Comparison of ENCODE assay signal across 23 cellular contexts in genomic region chr1:230985711-230986110, GRCh38.
"Had no signal": no experiment of that assay in that cellular context is flagged by ENCODE, and none has a peak within 500 bp of the region (broad histone marks: within the 10 kb centered on the region; RNA-seq: fewer than 3 reads in every experiment).

No MANE protein-coding gene starts in this region.

- H3K4me3 ChIP-seq: esophagus squamous epithelium, right lobe of liver, skin epidermis, tibial nerve, vagina had no signal

- H3K9ac ChIP-seq: parathyroid adenoma had no signal

- H3K27me3 ChIP-seq: esophagus squamous epithelium, right lobe of liver, tibial nerve, vagina had no signal

- H3K36me3 Mint-ChIP-seq: naive B cell had no signal

- H3K4me3 Mint-ChIP-seq: activated CD8-positive, alpha-beta T cell treated with anti-CD3 and anti-CD28 coated beads, Interleukin-2, amount 10 ng/mL, durations not matched to agents 7 days and 5 days; activated T-helper 1 cell treated with anti-CD3 and anti-CD28 coated beads, Interleukin-12 subunit alpha, Interleukin-12 subunit beta, Interleukin-2, Interleukin-4 antibody, amounts not matched to agents 30 ng/mL and 10 ng/mL and 1 ng/mL, durations not matched to agents 14 hours and 24 hours and 36 hours; immature natural killer cell; memory B cell; naive B cell; stimulated activated effector memory CD8-positive, alpha-beta T cell treated with anti-CD3 and anti-CD28 coated beads, Interleukin-12 subunit alpha, Interleukin-12 subunit beta, amount 100 ng/mL, for 72 hours; stimulated activated naive CD8-positive, alpha-beta T cell treated with anti-CD3 and anti-CD28 coated beads, Interleukin-15, amount 100 ng/mL, for 72 hours had no signal

- DNase-seq: activated CD4-positive, alpha-beta T cell treated with anti-CD3 and anti-CD28 coated beads for 1 hour; activated CD4-positive, alpha-beta T cell treated with anti-CD3 and anti-CD28 coated beads, Interleukin-2, amount 50 U/mL, for 1 hour; activated CD8-positive, alpha-beta T cell treated with anti-CD3 and anti-CD28 coated beads, Interleukin-2, amount 10 ng/mL, durations not matched to agents 7 days and 5 days; activated gamma-delta T cell; central memory CD4-positive, alpha-beta T cell; effector memory CD4-positive, alpha-beta T cell; esophagus squamous epithelium; immature natural killer cell; naive B cell; nucleus accumbens; right lobe of liver; stimulated activated CD4-positive, alpha-beta T cell treated with anti-CD3 and anti-CD28 coated beads, Interleukin-2, amount 100 ng/mL, for 24 hours; stimulated activated naive CD8-positive, alpha-beta T cell treated with anti-CD3 and anti-CD28 coated beads, Interleukin-15, amount 100 ng/mL, for 72 hours; T-helper 1 cell; T-helper 9 cell had no signal

- H3K27ac ChIP-seq: esophagus squamous epithelium, parathyroid adenoma, right lobe of liver, skin epidermis, tibial nerve, vagina had no signal

- H3K4me1 Mint-ChIP-seq: immature natural killer cell; stimulated activated effector memory CD8-positive, alpha-beta T cell treated with anti-CD3 and anti-CD28 coated beads, Interleukin-12 subunit alpha, Interleukin-12 subunit beta, amount 100 ng/mL, for 72 hours had no signal

- H3K27ac Mint-ChIP-seq: activated CD8-positive, alpha-beta T cell treated with anti-CD3 and anti-CD28 coated beads, Interleukin-2, amount 10 ng/mL, durations not matched to agents 7 days and 5 days; activated T-helper 1 cell treated with anti-CD3 and anti-CD28 coated beads, Interleukin-12 subunit alpha, Interleukin-12 subunit beta, Interleukin-2, Interleukin-4 antibody, amounts not matched to agents 30 ng/mL and 10 ng/mL and 1 ng/mL, durations not matched to agents 14 hours and 24 hours and 36 hours; immature natural killer cell; memory B cell; stimulated activated effector memory CD8-positive, alpha-beta T cell treated with anti-CD3 and anti-CD28 coated beads, Interleukin-12 subunit alpha, Interleukin-12 subunit beta, amount 100 ng/mL, for 72 hours; stimulated activated naive CD8-positive, alpha-beta T cell treated with anti-CD3 and anti-CD28 coated beads, Interleukin-15, amount 100 ng/mL, for 72 hours had no signal

- H3K27me3 Mint-ChIP-seq: memory B cell; naive B cell; stimulated activated naive CD8-positive, alpha-beta T cell treated with anti-CD3 and anti-CD28 coated beads, Interleukin-15, amount 100 ng/mL, for 72 hours had no signal

- H3K9me3 ChIP-seq: esophagus squamous epithelium, right lobe of liver, tibial nerve, vagina had no signal

- H3K4me1 ChIP-seq: esophagus squamous epithelium, parathyroid adenoma, right lobe of liver, vagina had no signal

- H3K9me3 Mint-ChIP-seq: activated naive CD4-positive, alpha-beta T cell treated with anti-CD3 and anti-CD28 coated beads, Interleukin-2, amount 50 U/mL, for 72 hours; activated T-helper 1 cell treated with anti-CD3 and anti-CD28 coated beads, Interleukin-12 subunit alpha, Interleukin-12 subunit beta, Interleukin-2, Interleukin-4 antibody, amounts not matched to agents 30 ng/mL and 10 ng/mL and 1 ng/mL, durations not matched to agents 14 hours and 24 hours and 36 hours; immature natural killer cell; memory B cell; naive B cell; stimulated activated effector memory CD8-positive, alpha-beta T cell treated with anti-CD3 and anti-CD28 coated beads, Interleukin-12 subunit alpha, Interleukin-12 subunit beta, amount 100 ng/mL, for 72 hours; stimulated activated naive CD8-positive, alpha-beta T cell treated with anti-CD3 and anti-CD28 coated beads, Interleukin-15, amount 100 ng/mL, for 72 hours had no signal
